8 cellular contexts compared by ENCODE assay signal in genomic region chr7:3781607-3782006, GRCh38.
"Had no signal": no experiment of that assay in that cellular context is flagged by ENCODE, and none has a peak within 500 bp of the region (broad histone marks: within the 10 kb centered on the region; RNA-seq: fewer than 3 reads in every experiment).

No MANE protein-coding gene starts in this region.

- H3K4me3 ChIP-seq: GM23248, HAP-1 had no signal

- DNase-seq: GM23248, GOT3, H7, IMR-90, KBM-7 had no signal

- H3K9ac ChIP-seq: GM23248 had no signal

- H3K4me1 ChIP-seq: HAP-1 had no signal

- H3K36me3 ChIP-seq: HAP-1 had no signal

- H3K27ac ChIP-seq: GM23248, HL-60 had no signal

- H3K9me3 ChIP-seq: HAP-1 had no signal

- ATAC-seq: HCT116 had no signal
